ENCODE assay signal across 1 cellular context in the genomic region with DNA sequence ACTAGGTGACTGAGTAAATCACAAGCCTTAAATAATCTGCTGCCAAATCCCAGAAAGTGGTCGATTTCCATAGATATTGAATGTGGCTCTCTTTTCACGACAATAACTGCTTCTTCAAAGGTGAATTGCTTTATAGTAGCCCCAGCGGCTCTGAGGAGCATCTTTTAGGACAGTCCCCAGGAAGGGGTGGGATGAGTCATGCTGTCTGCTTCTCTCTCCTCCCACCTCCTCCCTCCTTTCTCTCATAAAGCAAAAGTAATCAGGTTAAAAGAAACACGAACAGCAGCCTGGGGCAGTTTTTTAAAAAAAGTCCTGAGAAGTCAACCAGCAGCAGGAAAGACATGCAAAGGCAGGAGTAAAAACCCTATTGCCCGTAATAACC.
TF ChIP-seq lines count a peak whose summit lies in the region.

No MANE protein-coding gene starts in this region.

TF ChIP-seq in HEK293, 187 proteins besides CTCF, POLR2A, EP300 and RAD21 (continued from another document):
- TF ChIP-seq, protein P1, sequence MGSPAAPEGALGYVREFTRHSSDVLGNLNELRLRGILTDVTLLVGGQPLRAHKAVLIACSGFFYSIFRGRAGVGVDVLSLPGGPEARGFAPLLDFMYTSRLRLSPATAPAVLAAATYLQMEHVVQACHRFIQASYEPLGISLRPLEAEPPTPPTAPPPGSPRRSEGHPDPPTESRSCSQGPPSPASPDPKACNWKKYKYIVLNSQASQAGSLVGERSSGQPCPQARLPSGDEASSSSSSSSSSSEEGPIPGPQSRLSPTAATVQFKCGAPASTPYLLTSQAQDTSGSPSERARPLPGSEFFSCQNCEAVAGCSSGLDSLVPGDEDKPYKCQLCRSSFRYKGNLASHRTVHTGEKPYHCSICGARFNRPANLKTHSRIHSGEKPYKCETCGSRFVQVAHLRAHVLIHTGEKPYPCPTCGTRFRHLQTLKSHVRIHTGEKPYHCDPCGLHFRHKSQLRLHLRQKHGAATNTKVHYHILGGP (tag by site-specific recombination; IDR thresholded peaks at IDR 0.05), result no peak
- TF ChIP-seq KLF9 (tag by site-specific recombination; IDR thresholded peaks at IDR 0.05; ENCODE audit: low read depth) (no peak), ZNF747 (tag by site-specific recombination; IDR thresholded peaks at IDR 0.05) (no peak)
